In genomic region chr13:26508885-26509284, GRCh38 we compare ENCODE assay signal across 13 cellular contexts. TPM values are rescaled to one million over a fixed set of nuclear protein-coding genes. Genes with fewer than 3 reads are reported as not detected.
A peak's percentile ranks its signal among the peaks of the same experiment; 100 is the strongest.
DNase-seq lines count a peak whose midpoint lies in the region; ATAC-seq and TF ChIP-seq lines count a peak whose summit lies in the region.
"Had no signal": no experiment of that assay in that cellular context is flagged by ENCODE, and none has a peak within 500 bp of the region (broad histone marks: within the 10 kb centered on the region; RNA-seq: fewer than 3 reads in every experiment).

No MANE protein-coding gene starts in this region.

- H3K36me3 ChIP-seq in IMR-90 (ENCODE audit: control insufficient read depth, insufficient read depth, low read length) (no peaks in the 10 kb centered on the region), lower lobe of right lung (no peaks in the 10 kb centered on the region)
- H3K36me3 ChIP-seq: upper lobe of left lung had no signal

- ATAC-seq in IMR-90 (ENCODE audit: low read depth) (peak; percentile 81), lower lobe of right lung (peak; percentile 45 to 56), HG03565 (IDR thresholded peaks at IDR 0.05; ENCODE audit: unreplicated experiment) (no peak)

- no peak overlapping the region for H2AFZ ChIP-seq in IMR-90 (replicated peaks; ENCODE audit: low read length, poor library complexity)
- H2AFZ ChIP-seq: parathyroid adenoma had no signal

- no peak overlapping the region for H3K4me3 ChIP-seq in AG04450 (ENCODE audit: low read depth, low read length)
- H3K4me3 ChIP-seq in IMR-90 (ENCODE audit: insufficient read depth, low read depth, low read length) = no peak overlapping the region
- no peak overlapping the region for H3K4me3 ChIP-seq in coronary artery
- H3K4me3 ChIP-seq in lower lobe of right lung = no peak overlapping the region
- H3K4me3 ChIP-seq: upper lobe of left lung had no signal

- TF ChIP-seq CTCF in AG04450 (IDR thresholded peaks at IDR 0.05; ENCODE audit: low read depth, low read length) (no peak), IMR-90 (conservative IDR thresholded peaks at IDR 0.05; ENCODE audit: low read depth, low read length) (no peak), coronary artery (IDR thresholded peaks at IDR 0.05) (no peak), lower lobe of right lung (IDR thresholded peaks at IDR 0.05) (no peak)

- TF ChIP-seq POLR2A in IMR-90 (IDR thresholded peaks at IDR 0.05; ENCODE audit: low read depth, low read length) = no peak

- intact Hi-C loops in IMR-90 (cut with micrococcal nuclease) (no loop called here), lower lobe of right lung (cut with DNase I) (no loop called here)

- no peak overlapping the region for H2BK20ac ChIP-seq in IMR-90 (ENCODE audit: low read depth, low read length)

- H3K14ac ChIP-seq in IMR-90 (replicated peaks; ENCODE audit: low read depth, low read length) = no peak overlapping the region

- no peaks in the 10 kb centered on the region for H3K9me1 ChIP-seq in IMR-90 (ENCODE audit: insufficient read depth, low read length)

- no peak overlapping the region for H2AK5ac ChIP-seq in IMR-90 (ENCODE audit: low read depth, low read length)

- TF ChIP-seq RAD21 in IMR-90 (IDR thresholded peaks at IDR 0.05; ENCODE audit: low read length) = no peak

- no peak overlapping the region for H2AK9ac ChIP-seq in IMR-90 (replicated peaks; ENCODE audit: low read depth, low read length, poor library complexity)

- H3K27ac ChIP-seq in AG04450 (ENCODE audit: low read depth, low read length) (peak overlapping the region; percentile 68), IMR-90 (ENCODE audit: insufficient read depth, low read length) (peak overlapping the region; percentile 62; the same call in 1 of the 2 replicates), coronary artery (no peak overlapping the region), lower lobe of right lung (no peak overlapping the region)
- H3K27ac ChIP-seq: parathyroid adenoma, upper lobe of left lung had no signal

- 0 out of 2 replicates have a peak overlapping the region, but pooled peaks have one; percentile 17 for H4K5ac ChIP-seq in IMR-90 (ENCODE audit: low read depth, low read length)

- H3K23ac ChIP-seq in IMR-90 (ENCODE audit: low read depth, low read length) = no peak overlapping the region

- H3K9me3 ChIP-seq in AG04450 (ENCODE audit: control insufficient read depth, insufficient read depth, low read length) (peaks cover 16% of the 10 kb centered on the region), IMR-90 (ENCODE audit: control insufficient read depth, insufficient read depth, low read length) (peaks cover 8% of the 10 kb centered on the region), lower lobe of right lung (no peaks in the 10 kb centered on the region)
- H3K9me3 ChIP-seq: upper lobe of left lung had no signal

- H3K18ac ChIP-seq in IMR-90 (ENCODE audit: low read depth, low read length) = 0 out of 2 replicates have a peak overlapping the region, but pooled peaks have one; percentile 34

- no peak overlapping the region for H3K56ac ChIP-seq in IMR-90 (ENCODE audit: extremely low read depth, insufficient read depth, low read length)

- CTCF ChIA-PET in AG04450 (lab: Charles Lee) (interaction anchor here (1.5 kb wide), 1 partner anchor 12 kb away, joined by 7 read pairs; no protein-coding TSS in a partner anchor), IMR-90 (lab: Yijun Ruan, JAX) (interaction anchor here (1.3 kb wide), 1 partner anchor 190 kb away, joined by 4 read pairs; no protein-coding TSS in a partner anchor)

- no peak overlapping the region for H3K9ac ChIP-seq in IMR-90 (ENCODE audit: low read depth, low read length)
- H3K9ac ChIP-seq: parathyroid adenoma had no signal

- H3K4me1 ChIP-seq in IMR-90 (ENCODE audit: control insufficient read depth, insufficient read depth, low read length) (no peaks in the 10 kb centered on the region), lower lobe of right lung (no peaks in the 10 kb centered on the region)
- H3K4me1 ChIP-seq: parathyroid adenoma, upper lobe of left lung had no signal

- H3K27me3 ChIP-seq in AG04450 (ENCODE audit: control insufficient read depth, insufficient read depth, low read length) (no peaks in the 10 kb centered on the region), IMR-90 (ENCODE audit: control insufficient read depth, insufficient read depth, low read length) (no peaks in the 10 kb centered on the region), lower lobe of right lung (ENCODE audit: low read depth) (no peaks in the 10 kb centered on the region)
- H3K27me3 ChIP-seq: upper lobe of left lung had no signal

- in situ Hi-C loops in IMR-90 (cut with MboI; ENCODE audit: low sequenced_read_pairs) = no loop called here

- no peak overlapping the region for H3K4ac ChIP-seq in IMR-90 (ENCODE audit: low read depth, low read length)

- WGBS in IMR-90 (ENCODE audit: extremely low coverage in 2 of 2, insufficient read length in 1 of 2), 2 experiments = no CpG with 5 or more reads among the region's 4 CpGs

- no peaks in the 10 kb centered on the region for H3K79me1 ChIP-seq in IMR-90 (ENCODE audit: low read depth in 1 of 2, low read length in 2 of 2)

- peak overlapping the region; percentile 21; the same call in 1 of the 2 replicates for H4K91ac ChIP-seq in IMR-90 (ENCODE audit: insufficient read depth, low read depth, low read length)

- POLR2A ChIA-PET in AG04450 (lab: Yijun Ruan, JAX) (no interaction called here), IMR-90 (lab: Charles Lee; ENCODE audit: unreplicated experiment) (no interaction called here)

- DNase-seq in AG04450 (ENCODE audit: low read depth, low spot score) = peak; percentile 69
- DNase-seq in IMR-90 = peak; percentile 95
- peak; percentile 80 for DNase-seq in coronary artery (ENCODE audit: low spot score)
- no peak for DNase-seq in lower lobe of right lung
- DNase-seq in NCI-H1048 (lab: John Stamatoyannopoulos, UW) = no peak
- DNase-seq in activated CD4-positive, alpha-beta T cell treated with anti-CD3 and anti-CD28 coated beads for 48 hours = no peak
- DNase-seq in NCI-H2107 (lab: John Stamatoyannopoulos, UW) = no peak
- DNase-seq: activated CD4-positive, alpha-beta T cell treated with anti-CD3 and anti-CD28 coated beads, Interleukin-2, amount 50 U/mL, for 48 hours; activated naive CD4-positive, alpha-beta T cell treated with Interleukin-2 at 50 U/mL for 16 hours; NCI-H2171; upper lobe of left lung had no signal

- peak overlapping the region in 1 of 2 experiments; percentile 26; a peak in 1 of 4 replicates for H4K8ac ChIP-seq in IMR-90 (ENCODE audit: low read depth in 2 of 2, low read length in 2 of 2)

- no peaks in the 10 kb centered on the region for H4K20me1 ChIP-seq in IMR-90 (ENCODE audit: insufficient read depth, low read length)

- H2BK120ac ChIP-seq in IMR-90 (ENCODE audit: low read depth, low read length) = peak overlapping the region; percentile 3; the same call in 1 of the 2 replicates

- peak overlapping the region; percentile 27 for H2BK5ac ChIP-seq in IMR-90 (ENCODE audit: low read depth, low read length, poor library complexity, severe bottlenecking)

- dilution Hi-C loops in IMR-90 (cut with HindIII; ENCODE audit: low sequenced_read_pairs, unreplicated experiment) = no loop called here

- H2BK15ac ChIP-seq in IMR-90 (ENCODE audit: low read depth, low read length) = no peak overlapping the region

- no TSS peak for BruUV-seq in IMR-90 (replicated peaks; lab: Mats Ljungman, UMichigan)

- H3K4me2 ChIP-seq in IMR-90 (ENCODE audit: low read depth, low read length) = no peak overlapping the region

TF ChIP-seq in IMR-90, 13 proteins besides CTCF, POLR2A, EP300 and RAD21:
- TF ChIP-seq RCOR1 (IDR thresholded peaks at IDR 0.05; ENCODE audit: insufficient replicate concordance, low read length) (no peak), SMC3 (IDR thresholded peaks at IDR 0.05; ENCODE audit: low read depth, low read length) (no peak), MAZ (IDR thresholded peaks at IDR 0.05; ENCODE audit: borderline replicate concordance, low read depth, low read length) (no peak), FOS (IDR thresholded peaks at IDR 0.05; ENCODE audit: low read depth, low read length) (peak; percentile 76), MXI1 (IDR thresholded peaks at IDR 0.05; ENCODE audit: borderline replicate concordance, low read depth, low read length) (no peak), MAFK (IDR thresholded peaks at IDR 0.05; ENCODE audit: low read depth, low read length) (no peak), NFE2L2 (IDR thresholded peaks at IDR 0.05; ENCODE audit: low read depth, low read length) (no peak), USF2 (IDR thresholded peaks at IDR 0.05; ENCODE audit: low read depth, low read length) (no peak), RFX5 (IDR thresholded peaks at IDR 0.05; ENCODE audit: low read depth, low read length) (no peak), BHLHE40 (IDR thresholded peaks at IDR 0.05; ENCODE audit: low read depth, low read length) (0 out of 2 replicates have a peak, but pooled peaks have one; percentile 35), ELK1 (IDR thresholded peaks at IDR 0.05; ENCODE audit: borderline replicate concordance, low read depth, low read length) (no peak), CHD1 (IDR thresholded peaks at IDR 0.05; ENCODE audit: low read depth, low read length) (no peak), CEBPB (IDR thresholded peaks at IDR 0.05; ENCODE audit: low read depth, low read length) (peak; percentile 96)

RNA-seq across cellular contexts. Expression of gene WASF3, which starts 48.6 kb away (rescaled TPM):
- polyA plus RNA-seq in AG04450 (2011; rRNA removed) (8.3 and 11.3 TPM in 2 replicates), IMR-90 (2012; rRNA removed) (10.5 and 11.4 TPM in 2 replicates)
- polyA minus RNA-seq in AG04450 (2011; rRNA and poly(A)+ RNA removed) = 3.3 and 4.0 TPM in 2 replicates
- total RNA-seq in IMR-90 (2012; rRNA removed) (4.3 and 5.8 TPM in 2 replicates), lower lobe of right lung (15.4 TPM)
- polyA plus RNA-seq in IMR-90 (2012; cell fraction: cytosol; rRNA removed) = 5.8 and 6.7 TPM in 2 replicates
- polyA plus RNA-seq in IMR-90 (2012; cell fraction: nucleus; rRNA removed; ENCODE audit: low replicate concordance) = 13.3 and 26.5 TPM in 2 replicates

Comparison
In these comparisons a context has a peak if more than half of its experiments do, and no peak if none do; other contexts are left out.
1. DNase-seq: peak in AG04450 (single experiment), IMR-90 (single experiment) and coronary artery (single experiment); none in lower lobe of right lung (single experiment), NCI-H1048 (single experiment), activated CD4-positive, alpha-beta T cell treated with anti-CD3 and anti-CD28 coated beads for 48 hours (single experiment) and NCI-H2107 (single experiment).
2. H3K27ac ChIP-seq: peak in AG04450 (single experiment) and IMR-90 (single experiment); none in coronary artery (0 of 2) and lower lobe of right lung (single experiment).